In genomic region chr5:39624890-39625289, GRCh38 we compare ENCODE assay signal across 23 cellular contexts.
DNase-seq lines count a peak whose midpoint lies in the region; ATAC-seq and TF ChIP-seq lines count a peak whose summit lies in the region.
"Had no signal": no experiment of that assay in that cellular context is flagged by ENCODE, and none has a peak within 500 bp of the region (broad histone marks: within the 10 kb centered on the region; RNA-seq: fewer than 3 reads in every experiment).

No MANE protein-coding gene starts in this region.

- no peaks in the 10 kb centered on the region for H3K9me3 Mint-ChIP-seq in MCF 10A (ENCODE audit: unreplicated experiment)
- no peaks in the 10 kb centered on the region for H3K9me3 Mint-ChIP-seq in CD8-positive, alpha-beta memory T cell
- no peaks in the 10 kb centered on the region for H3K9me3 Mint-ChIP-seq in activated T-helper 17 cell treated with anti-CD3 and anti-CD28 coated beads, Interleukin-2, amount 50 U/mL, for 72 hours
- no peaks in the 10 kb centered on the region for H3K9me3 Mint-ChIP-seq in natural killer cell treated with Interleukin-12 subunit alpha and Interleukin-12 subunit beta and Interleukin-15 and Interleukin-18, amount 100 ng/mL, for 72 hours
- H3K9me3 Mint-ChIP-seq: IgD-negative memory B cell; stimulated activated naive CD8-positive, alpha-beta T cell treated with anti-CD3 and anti-CD28 coated beads, Interleukin-15, Interleukin-2, amounts not matched to agents 100 ng/mL and 50 ng/mL, for 24 hours; T-helper 2 cell treated with Interferon-gamma antibody and Interleukin-4, amounts not matched to agents 5 μg/mL and 100 μg/mL, for 36 hours had no signal

- H3K9me3 ChIP-seq in breast epithelium (no peaks in the 10 kb centered on the region), mucosa of rectum (ENCODE audit: control insufficient read depth in 2 of 2, low read length in 2 of 2) (peaks cover 0 to 4% of the 10 kb centered on the region in 2 donors)
- H3K9me3 ChIP-seq in CD8-positive, alpha-beta memory T cell (ENCODE audit: low read length): no peaks in the 10 kb centered on the region

- H3K4me1 ChIP-seq in breast epithelium: no peaks in the 10 kb centered on the region
- peaks cover 0 to 12% of the 10 kb centered on the region in 2 donors for H3K4me1 ChIP-seq in mucosa of rectum (ENCODE audit: control insufficient read depth in 2 of 2, insufficient read depth in 2 of 2, low read length in 2 of 2)
- H3K4me1 ChIP-seq in CD8-positive, alpha-beta memory T cell (ENCODE audit: insufficient read depth, low read length): no peaks in the 10 kb centered on the region

- H3K27me3 ChIP-seq in breast epithelium (no peaks in the 10 kb centered on the region), mucosa of rectum (ENCODE audit: control insufficient read depth in 2 of 2, insufficient read depth in 2 of 2, low read length in 2 of 2) (no peaks in the 10 kb centered on the region)
- H3K27me3 ChIP-seq in CD8-positive, alpha-beta memory T cell (ENCODE audit: insufficient read depth, low read length, poor library complexity, severe bottlenecking): no peaks in the 10 kb centered on the region
- H3K27me3 ChIP-seq: foreskin keratinocyte had no signal

- no peak for TF ChIP-seq POLR2A in breast epithelium (IDR thresholded peaks at IDR 0.05)

- BruUV-seq in MCF 10A (replicated peaks; lab: Mats Ljungman, UMichigan): no TSS peak

- CTCF ChIA-PET in MCF 10A (lab: Yijun Ruan, JAX): no interaction called here
- CTCF ChIA-PET in CD8-positive, alpha-beta memory T cell (lab: Charles Lee): no interaction called here

- H3K4me3 Mint-ChIP-seq in MCF 10A (ENCODE audit: unreplicated experiment): no peak overlapping the region
- no peak overlapping the region for H3K4me3 Mint-ChIP-seq in CD8-positive, alpha-beta memory T cell
- no peak overlapping the region for H3K4me3 Mint-ChIP-seq in activated T-helper 17 cell treated with anti-CD3 and anti-CD28 coated beads, Interleukin-2, amount 50 U/mL, for 72 hours
- no peak overlapping the region for H3K4me3 Mint-ChIP-seq in natural killer cell treated with Interleukin-12 subunit alpha and Interleukin-12 subunit beta and Interleukin-15 and Interleukin-18, amount 100 ng/mL, for 72 hours
- H3K4me3 Mint-ChIP-seq: CD14-positive monocyte; IgD-negative memory B cell; stimulated activated naive CD8-positive, alpha-beta T cell treated with anti-CD3 and anti-CD28 coated beads, Interleukin-15, Interleukin-2, amounts not matched to agents 100 ng/mL and 50 ng/mL, for 24 hours; T-helper 2 cell treated with Interferon-gamma antibody and Interleukin-4, amounts not matched to agents 5 μg/mL and 100 μg/mL, for 36 hours had no signal

- H3K27me3 Mint-ChIP-seq in MCF 10A (ENCODE audit: insufficient read depth, unreplicated experiment): no peaks in the 10 kb centered on the region
- H3K27me3 Mint-ChIP-seq in CD8-positive, alpha-beta memory T cell: peaks cover 11 to 59% of the 10 kb centered on the region in 2 donors
- H3K27me3 Mint-ChIP-seq in activated T-helper 17 cell treated with anti-CD3 and anti-CD28 coated beads, Interleukin-2, amount 50 U/mL, for 72 hours: peaks cover 32% of the 10 kb centered on the region
- H3K27me3 Mint-ChIP-seq in natural killer cell treated with Interleukin-12 subunit alpha and Interleukin-12 subunit beta and Interleukin-15 and Interleukin-18, amount 100 ng/mL, for 72 hours: peaks cover 15 to 35% of the 10 kb centered on the region in 2 donors

- TF ChIP-seq CTCF in breast epithelium (IDR thresholded peaks at IDR 0.05): no peak
- no peak for TF ChIP-seq CTCF in MCF 10A (IDR thresholded peaks at IDR 0.05; ENCODE audit: unreplicated experiment)
- no peak for TF ChIP-seq CTCF in fibroblast of villous mesenchyme (IDR thresholded peaks at IDR 0.05; ENCODE audit: insufficient read depth, low read depth, low read length)

- H3K27ac ChIP-seq in breast epithelium (peak overlapping the region; percentile 19 to 57), mucosa of rectum (ENCODE audit: low read depth in 2 of 2, low read length in 2 of 2) (peak overlapping the region; percentile 78 to 83)
- no peak overlapping the region for H3K27ac ChIP-seq in CD8-positive, alpha-beta memory T cell (ENCODE audit: low read depth, low read length)
- H3K27ac ChIP-seq: foreskin keratinocyte, SK-N-MC had no signal

- no peak for DNase-seq in breast epithelium (ENCODE audit: low spot score in 2 of 2)
- no peak for DNase-seq in MCF 10A (ENCODE audit: unreplicated experiment)
- peak; percentile 25 for DNase-seq in fibroblast of villous mesenchyme (ENCODE audit: low read depth)
- no peak for DNase-seq in CD8-positive, alpha-beta memory T cell
- DNase-seq in ecto neural progenitor cell (ENCODE audit: low spot score): no peak
- no peak for DNase-seq in natural killer cell treated with Interleukin-12 subunit alpha and Interleukin-12 subunit beta and Interleukin-15 and Interleukin-18, amount 100 ng/mL, for 72 hours (ENCODE audit: low spot score)
- DNase-seq: activated CD4-positive, CD25-positive, alpha-beta regulatory T cell; activated naive CD4-positive, alpha-beta T cell treated with anti-CD3 and anti-CD28 coated beads, Interleukin-2, amount 50 U/mL, for 16 hours; activated T-cell treated with anti-CD3 and anti-CD28 coated beads, Interleukin-2, amount 50 U/mL, for 48 hours; DMS153; hypothalamus; NCI-H774; stimulated activated CD4-positive, alpha-beta T cell treated with anti-CD3 and anti-CD28 coated beads, Interleukin-1b, Interleukin-23, amount 100 ng/mL, for 48 hours had no signal

- H3K4me3 ChIP-seq in breast epithelium (no peak overlapping the region), fibroblast of villous mesenchyme (ENCODE audit: low read depth, low read length) (no peak overlapping the region), mucosa of rectum (ENCODE audit: low read length in 2 of 2) (peak overlapping the region; percentile 11 to 26)
- no peak overlapping the region for H3K4me3 ChIP-seq in CD8-positive, alpha-beta memory T cell (ENCODE audit: low read length)
- H3K4me3 ChIP-seq: GM12878, SK-N-MC had no signal

- intact Hi-C loops in breast epithelium (cut with DNase I; ENCODE audit: low total_unique reads) (no loop called here), MCF 10A (cut with micrococcal nuclease) (no loop called here)

- H3K27ac Mint-ChIP-seq in MCF 10A (ENCODE audit: low read depth, unreplicated experiment): no peak overlapping the region
- H3K27ac Mint-ChIP-seq in CD8-positive, alpha-beta memory T cell: no peak overlapping the region
- H3K27ac Mint-ChIP-seq in activated T-helper 17 cell treated with anti-CD3 and anti-CD28 coated beads, Interleukin-2, amount 50 U/mL, for 72 hours: no peak overlapping the region
- no peak overlapping the region for H3K27ac Mint-ChIP-seq in natural killer cell treated with Interleukin-12 subunit alpha and Interleukin-12 subunit beta and Interleukin-15 and Interleukin-18, amount 100 ng/mL, for 72 hours
- H3K27ac Mint-ChIP-seq: CD14-positive monocyte; IgD-negative memory B cell; stimulated activated naive CD8-positive, alpha-beta T cell treated with anti-CD3 and anti-CD28 coated beads, Interleukin-15, Interleukin-2, amounts not matched to agents 100 ng/mL and 50 ng/mL, for 24 hours; T-helper 2 cell treated with Interferon-gamma antibody and Interleukin-4, amounts not matched to agents 5 μg/mL and 100 μg/mL, for 36 hours had no signal

- POLR2A ChIA-PET in MCF 10A (lab: Yijun Ruan, JAX): no interaction called here
- POLR2A ChIA-PET in CD8-positive, alpha-beta memory T cell (lab: Charles Lee): no interaction called here

- no peaks in the 10 kb centered on the region for H3K36me3 Mint-ChIP-seq in MCF 10A (ENCODE audit: insufficient read depth, unreplicated experiment)
- H3K36me3 Mint-ChIP-seq in CD8-positive, alpha-beta memory T cell: no peaks in the 10 kb centered on the region
- H3K36me3 Mint-ChIP-seq in activated T-helper 17 cell treated with anti-CD3 and anti-CD28 coated beads, Interleukin-2, amount 50 U/mL, for 72 hours (ENCODE audit: low read depth): no peaks in the 10 kb centered on the region
- H3K36me3 Mint-ChIP-seq in natural killer cell treated with Interleukin-12 subunit alpha and Interleukin-12 subunit beta and Interleukin-15 and Interleukin-18, amount 100 ng/mL, for 72 hours: no peaks in the 10 kb centered on the region
- H3K36me3 Mint-ChIP-seq: CD14-positive monocyte, IgD-negative memory B cell had no signal

- ATAC-seq in activated T-helper 17 cell treated with anti-CD3 and anti-CD28 coated beads, Interleukin-2, amount 50 U/mL, for 72 hours (replicated peaks): no peak
- ATAC-seq in natural killer cell treated with Interleukin-12 subunit alpha and Interleukin-12 subunit beta and Interleukin-15 and Interleukin-18, amount 100 ng/mL, for 72 hours: no peak
- ATAC-seq: Panc1 had no signal

- H3K36me3 ChIP-seq in breast epithelium (no peaks in the 10 kb centered on the region), mucosa of rectum (ENCODE audit: control insufficient read depth in 2 of 2, insufficient read depth in 2 of 2, low read length in 2 of 2) (no peaks in the 10 kb centered on the region)
- no peaks in the 10 kb centered on the region for H3K36me3 ChIP-seq in CD8-positive, alpha-beta memory T cell (ENCODE audit: insufficient read depth, low read length)

- no peak overlapping the region for H3K9ac ChIP-seq in mucosa of rectum (ENCODE audit: low read depth in 1 of 2, low read length in 2 of 2)

- H3K4me1 Mint-ChIP-seq in MCF 10A (ENCODE audit: insufficient read depth, unreplicated experiment): no peaks in the 10 kb centered on the region
- H3K4me1 Mint-ChIP-seq in CD8-positive, alpha-beta memory T cell: no peaks in the 10 kb centered on the region
- no peaks in the 10 kb centered on the region for H3K4me1 Mint-ChIP-seq in activated T-helper 17 cell treated with anti-CD3 and anti-CD28 coated beads, Interleukin-2, amount 50 U/mL, for 72 hours
- H3K4me1 Mint-ChIP-seq in natural killer cell treated with Interleukin-12 subunit alpha and Interleukin-12 subunit beta and Interleukin-15 and Interleukin-18, amount 100 ng/mL, for 72 hours (ENCODE audit: low read depth in 2 of 2): no peaks in the 10 kb centered on the region
- H3K4me1 Mint-ChIP-seq: CD14-positive monocyte, IgD-negative memory B cell had no signal

Comparison
In these comparisons a context has a peak if more than half of its experiments do, and no peak if none do; other contexts are left out.
1. H3K4me3 ChIP-seq: peak in mucosa of rectum (2 of 2); none in breast epithelium (0 of 3), fibroblast of villous mesenchyme (single experiment) and CD8-positive, alpha-beta memory T cell (single experiment).